ENCODE assay signal across 13 cellular contexts in the genomic region with DNA sequence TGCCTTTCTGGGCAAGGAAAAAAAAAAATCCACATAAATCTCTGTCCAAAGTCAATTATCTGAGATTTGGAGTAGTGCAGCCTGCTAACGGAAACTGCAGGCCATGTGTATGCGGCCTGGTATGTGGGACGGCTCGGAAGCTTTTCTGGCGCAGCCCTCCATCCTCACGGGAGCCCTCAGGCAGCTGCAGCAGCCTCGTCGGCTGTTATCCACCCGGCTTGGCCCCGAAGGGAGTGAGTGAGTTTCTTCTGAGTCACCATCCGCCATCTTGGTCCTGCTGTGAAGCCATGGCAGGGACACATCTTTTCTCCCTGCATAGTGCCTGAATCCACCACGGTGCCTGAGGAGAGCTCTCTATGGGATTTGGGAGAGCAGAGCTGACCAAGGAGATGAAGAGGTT.
DNase-seq lines count a peak whose midpoint lies in the region; ATAC-seq and TF ChIP-seq lines count a peak whose summit lies in the region.
"Had no signal": no experiment of that assay in that cellular context is flagged by ENCODE, and none has a peak within 500 bp of the region (broad histone marks: within the 10 kb centered on the region; RNA-seq: fewer than 3 reads in every experiment).

No MANE protein-coding gene starts in this region.

- peak; percentile 42 to 85 (median 76) for ATAC-seq in psoas muscle
- ATAC-seq: stimulated activated naive CD8-positive, alpha-beta T cell treated with anti-CD3 and anti-CD28 coated beads, Interleukin-15, Interleukin-2, amounts not matched to agents 100 U/mL and 50 U/mL, for 24 hours had no signal

- H3K27ac Mint-ChIP-seq in glutamatergic neuron (ENCODE audit: unreplicated experiment) (no peak overlapping the region), Calu3 (ENCODE audit: unreplicated experiment) (no peak overlapping the region)
- H3K27ac Mint-ChIP-seq in activated naive CD8-positive, alpha-beta T cell treated with anti-CD3 and anti-CD28 coated beads for 36 hours: no peak overlapping the region
- H3K27ac Mint-ChIP-seq: T-helper 1 cell treated with Interleukin-12 subunit alpha and Interleukin-12 subunit beta and Interleukin-4 antibody, amounts not matched to agents 30 μg/mL and 1 μg/mL, for 36 hours had no signal

- WGBS in psoas muscle, 3 donors: 36 to 43% (median 37%) methylated on average over 12 of the region's 12 CpGs

- no peaks in the 10 kb centered on the region for H3K4me1 Mint-ChIP-seq in glutamatergic neuron (ENCODE audit: low read depth, unreplicated experiment)
- peaks cover 10% of the 10 kb centered on the region for H3K4me1 Mint-ChIP-seq in Calu3 (ENCODE audit: low read depth, unreplicated experiment)
- peaks cover 9% of the 10 kb centered on the region for H3K4me1 Mint-ChIP-seq in activated naive CD8-positive, alpha-beta T cell treated with anti-CD3 and anti-CD28 coated beads for 36 hours

- H3K9me3 Mint-ChIP-seq in glutamatergic neuron (ENCODE audit: unreplicated experiment) (peaks cover 2% of the 10 kb centered on the region), Calu3 (ENCODE audit: low read depth, unreplicated experiment) (no peaks in the 10 kb centered on the region)
- H3K9me3 Mint-ChIP-seq in activated naive CD8-positive, alpha-beta T cell treated with anti-CD3 and anti-CD28 coated beads for 36 hours: no peaks in the 10 kb centered on the region
- H3K9me3 Mint-ChIP-seq: T-helper 1 cell treated with Interleukin-12 subunit alpha and Interleukin-12 subunit beta and Interleukin-4 antibody, amounts not matched to agents 30 μg/mL and 1 μg/mL, for 36 hours had no signal

- H3K27me3 ChIP-seq in psoas muscle (ENCODE audit: insufficient read depth in 3 of 3, low read length in 2 of 3): no peaks in the 10 kb centered on the region

- no peaks in the 10 kb centered on the region for H3K36me3 ChIP-seq in psoas muscle (ENCODE audit: insufficient read depth in 1 of 2, low read depth in 1 of 2)
- H3K36me3 ChIP-seq: BLaER1 had no signal

- BruUV-seq in Calu3 (replicated peaks; lab: Mats Ljungman, UMichigan): no TSS peak

- no peaks in the 10 kb centered on the region for H3K36me3 Mint-ChIP-seq in glutamatergic neuron (ENCODE audit: unreplicated experiment)
- H3K36me3 Mint-ChIP-seq in Calu3 (ENCODE audit: insufficient read depth, unreplicated experiment): no peaks in the 10 kb centered on the region
- H3K36me3 Mint-ChIP-seq in activated naive CD8-positive, alpha-beta T cell treated with anti-CD3 and anti-CD28 coated beads for 36 hours: peaks cover 2% of the 10 kb centered on the region

- CTCF ChIA-PET in Calu3 (lab: Charles Lee): interaction anchor here (0.7 kb wide), 1 partner anchor 87 kb away, joined by 3 read pairs; no protein-coding TSS in a partner anchor

- no peak overlapping the region for H3K27ac ChIP-seq in psoas muscle
- H3K27ac ChIP-seq: BLaER1 had no signal

- H3K27me3 Mint-ChIP-seq in glutamatergic neuron (ENCODE audit: unreplicated experiment) (no peaks in the 10 kb centered on the region), Calu3 (ENCODE audit: unreplicated experiment) (peaks cover 25% of the 10 kb centered on the region)
- H3K27me3 Mint-ChIP-seq in activated naive CD8-positive, alpha-beta T cell treated with anti-CD3 and anti-CD28 coated beads for 36 hours: no peaks in the 10 kb centered on the region

- no peak overlapping the region for H3K4me3 ChIP-seq in psoas muscle
- H3K4me3 ChIP-seq: BLaER1 had no signal

- H3K4me1 ChIP-seq in psoas muscle: no peaks in the 10 kb centered on the region

- no peak overlapping the region for H3K4me3 Mint-ChIP-seq in glutamatergic neuron (ENCODE audit: unreplicated experiment)
- H3K4me3 Mint-ChIP-seq in Calu3 (ENCODE audit: low read depth, unreplicated experiment): no peak overlapping the region
- no peak overlapping the region for H3K4me3 Mint-ChIP-seq in activated naive CD8-positive, alpha-beta T cell treated with anti-CD3 and anti-CD28 coated beads for 36 hours
- H3K4me3 Mint-ChIP-seq: T-helper 1 cell treated with Interleukin-12 subunit alpha and Interleukin-12 subunit beta and Interleukin-4 antibody, amounts not matched to agents 30 μg/mL and 1 μg/mL, for 36 hours had no signal

- intact Hi-C loops in psoas muscle (cut with DNase I): no loop called here
- intact Hi-C loops in Calu3 (cut with micrococcal nuclease; ENCODE audit: unreplicated experiment): no loop called here

- DNase-seq in AG09319 (ENCODE audit: extremely low read depth, low read depth): peak; percentile 44
- DNase-seq in SK-N-DZ (ENCODE audit: low spot score): peak; percentile 34
- DNase-seq in glutamatergic neuron: peak; percentile 56
- DNase-seq in psoas muscle: peak; percentile 72 to 89
- DNase-seq in Calu3: no peak
- DNase-seq in SHP77 treated with DMSO at 0.1 percent for 48 hours (lab: John Stamatoyannopoulos, UW): no peak
- no peak for DNase-seq in activated naive CD8-positive, alpha-beta T cell treated with anti-CD3 and anti-CD28 coated beads for 36 hours
- no peak for DNase-seq in NCI-H226
- DNase-seq: NCI-H187; stimulated activated CD4-positive, alpha-beta T cell treated with anti-CD3 and anti-CD28 coated beads, Interleukin-1b, Interleukin-23, amount 100 ng/mL, for 48 hours; stimulated activated naive CD8-positive, alpha-beta T cell treated with anti-CD3 and anti-CD28 coated beads, Interleukin-15, Interleukin-2, amounts not matched to agents 100 U/mL and 50 U/mL, for 24 hours had no signal

- no peaks in the 10 kb centered on the region for H3K9me3 ChIP-seq in psoas muscle
- H3K9me3 ChIP-seq: BLaER1 had no signal

- no peak for TF ChIP-seq CTCF in AG09319 (IDR thresholded peaks at IDR 0.05; ENCODE audit: low read depth, low read length)
- no peak for TF ChIP-seq CTCF in glutamatergic neuron (IDR thresholded peaks at IDR 0.05; ENCODE audit: partially characterized antibody, unreplicated experiment)
- no peak for TF ChIP-seq CTCF in psoas muscle (IDR thresholded peaks at IDR 0.05)
- TF ChIP-seq CTCF in Calu3 (IDR thresholded peaks at IDR 0.05; ENCODE audit: unreplicated experiment): no peak

Comparison
In these comparisons a context has a peak if more than half of its experiments do, and no peak if none do; other contexts are left out.
1. DNase-seq: peak in AG09319 (single experiment), SK-N-DZ (single experiment), glutamatergic neuron (single experiment) and psoas muscle (2 of 2); none in Calu3 (single experiment), SHP77 treated with DMSO at 0.1 percent for 48 hours (single experiment), activated naive CD8-positive, alpha-beta T cell treated with anti-CD3 and anti-CD28 coated beads for 36 hours (single experiment) and NCI-H226 (single experiment).